Comparison of ENCODE assay signal across 8 cellular contexts in the genomic region with DNA sequence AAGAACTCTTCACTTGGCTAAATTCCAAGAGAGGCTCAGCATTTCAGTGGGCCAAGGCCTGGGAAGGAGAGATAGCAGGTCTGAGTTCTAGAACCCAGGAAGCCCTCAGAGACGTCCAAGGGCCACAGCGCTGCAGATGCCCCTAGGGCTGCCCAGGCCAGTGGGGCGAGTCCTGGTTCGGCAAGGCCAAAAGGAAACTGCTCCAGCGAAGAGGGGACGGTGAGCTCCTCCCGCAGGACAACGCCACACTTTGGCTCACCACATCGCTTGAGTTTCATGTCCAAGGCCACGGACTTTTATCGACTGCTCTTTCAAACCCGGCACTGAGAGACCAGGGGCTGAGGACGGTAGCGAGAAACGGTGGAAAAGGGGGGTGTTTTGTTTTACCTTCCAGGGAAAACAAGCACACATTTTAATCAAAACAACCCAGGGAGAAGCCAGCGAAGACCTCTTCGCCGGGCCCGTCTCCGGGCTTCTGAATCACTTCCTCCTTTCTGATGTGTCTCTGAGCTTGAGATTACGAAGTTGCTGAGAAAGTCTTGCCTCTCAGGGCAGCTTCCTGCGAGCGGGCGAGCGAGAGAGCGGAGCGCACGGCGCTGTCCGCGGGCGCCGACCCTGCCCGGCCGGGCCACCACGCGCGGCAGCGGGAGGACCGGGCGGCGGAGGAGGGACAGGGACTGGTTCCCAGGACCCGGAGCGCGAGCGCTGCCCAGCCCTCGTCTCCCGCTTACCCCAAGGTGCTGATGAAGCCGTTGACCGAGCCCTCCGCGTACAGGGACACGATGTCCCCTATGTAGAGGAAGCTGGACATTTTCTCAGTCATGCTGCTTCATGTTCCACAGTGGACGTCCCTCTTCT. TPM values are rescaled to one million over a fixed set of nuclear protein-coding genes. Genes with fewer than 3 reads are reported as not detected.
A peak's percentile ranks its signal among the peaks of the same experiment; 100 is the strongest.
DNase-seq lines count a peak whose midpoint lies in the region; ATAC-seq, FAIRE-seq and TF ChIP-seq lines count a peak whose summit lies in the region.

No MANE protein-coding gene starts in this region.

- FAIRE-seq in HTR-8/SVneo (lab: Jason Lieb, UNC), result peak; percentile 68

- WGBS in gastroesophageal sphincter (ENCODE audit: low coverage in 1 of 2), 2 donors, result 0% methylated on average over 3 to 7 of the region's 54 CpGs
- 0% methylated on average over 10 to 54 of the region's 54 CpGs for WGBS in testis, 2 donors

- TF ChIP-seq POLR2A in gastroesophageal sphincter (IDR thresholded peaks at IDR 0.05), result peak; percentile 45 to 79
- no peak for TF ChIP-seq POLR2A in testis (IDR thresholded peaks at IDR 0.05)

- H3K4me3 ChIP-seq in gastroesophageal sphincter (peak overlapping the region; percentile 63 to 77), testis (peak overlapping the region; percentile 80 to 98)

- H3K27me3 ChIP-seq in gastroesophageal sphincter (no peaks in the 10 kb centered on the region), testis (no peaks in the 10 kb centered on the region)

- intact Hi-C loops in testis (cut with DNase I; ENCODE audit: low total_unique reads), result no loop called here

- TF ChIP-seq CTCF in gastroesophageal sphincter (IDR thresholded peaks at IDR 0.05) (peak in 2 of 4 experiments; percentile 3 to 33), omental fat pad (IDR thresholded peaks at IDR 0.05) (no peak), testis (IDR thresholded peaks at IDR 0.05) (no peak)

- no peak for TF ChIP-seq EP300 in gastroesophageal sphincter (IDR thresholded peaks at IDR 0.05)

- peak overlapping the region; percentile 74 to 97 (median 94) for H3K27ac ChIP-seq in gastroesophageal sphincter
- peak overlapping the region; percentile 91 to 94 for H3K27ac ChIP-seq in testis

- H3K4me1 ChIP-seq in gastroesophageal sphincter (peaks cover 0 to 31% (median 0%) of the 10 kb centered on the region in 3 donors), testis (no peaks in the 10 kb centered on the region)

- ATAC-seq in GM21367 (IDR thresholded peaks at IDR 0.05; ENCODE audit: unreplicated experiment) (peak; percentile 34), gastroesophageal sphincter (peak; percentile 38), omental fat pad (ENCODE audit: low FRiP score) (peak; percentile 53)

- H3K36me3 ChIP-seq in gastroesophageal sphincter (no peaks in the 10 kb centered on the region), testis (ENCODE audit: low read depth, missing control alignments) (no peaks in the 10 kb centered on the region)

- H3K9me3 ChIP-seq in gastroesophageal sphincter, result no peaks in the 10 kb centered on the region
- H3K9me3 ChIP-seq in testis, result no peaks in the 10 kb centered on the region

- DNase-seq in DMS53 treated with DMSO at 0.1 percent for 48 hours (lab: John Stamatoyannopoulos, UW; ENCODE audit: unreplicated experiment) (peak; percentile 81), HTR-8/SVneo (ENCODE audit: insufficient read length, low spot score) (peak; percentile 64), SHP77 treated with DMSO at 0.1 percent for 48 hours (lab: John Stamatoyannopoulos, UW) (peak; percentile 62), omental fat pad (ENCODE audit: low spot score) (no peak), testis (peak; percentile 77)
- DNase-seq in activated naive CD4-positive, alpha-beta T cell (lab: John Stamatoyannopoulos, UW), result peak in 3 of 4 experiments; percentile 7 to 54 (median 48)

RNA-seq across cellular contexts. Expression of gene ITPR2, which starts 0.8 kb away (rescaled TPM):
- total RNA-seq in gastroesophageal sphincter, result 10 to 100 TPM; 30.8 to 63.0 (median 44.4) TPM
- total RNA-seq in omental fat pad, result 10 to 100 TPM; 39.0 to 62.9 (median 47.4) TPM
- 10 to 100 TPM; 56.9 to 60.6 TPM for total RNA-seq in testis
- 4.9 TPM for polyA plus RNA-seq in testis (ENCODE audit: insufficient read depth, low read depth, low replicate concordance)
